21 cellular contexts compared by ENCODE assay signal in genomic region chr4:110869114-110869513, GRCh38.
DNase-seq lines count a peak whose midpoint lies in the region; ATAC-seq and TF ChIP-seq lines count a peak whose summit lies in the region.
"Had no signal": no experiment of that assay in that cellular context is flagged by ENCODE, and none has a peak within 500 bp of the region (broad histone marks: within the 10 kb centered on the region; RNA-seq: fewer than 3 reads in every experiment).

No MANE protein-coding gene starts in this region.

- H4K91ac ChIP-seq in trophoblast cell (ENCODE audit: low read depth, low read length) = no peak overlapping the region

- H3K4me2 ChIP-seq in trophoblast cell (ENCODE audit: low read length) = no peak overlapping the region
- H3K4me2 ChIP-seq: neural progenitor cell had no signal

- no peak overlapping the region for H2AK5ac ChIP-seq in trophoblast cell (ENCODE audit: low read length)

- H3K4ac ChIP-seq in trophoblast cell (ENCODE audit: low read depth, low read length) = no peak overlapping the region

- H3K27ac ChIP-seq in trophoblast cell (ENCODE audit: low read depth, low read length) = no peak overlapping the region
- no peak overlapping the region for H3K27ac ChIP-seq in esophagus squamous epithelium
- H3K27ac ChIP-seq: epithelial cell of prostate, neural progenitor cell, upper lobe of left lung had no signal

- no peak for ATAC-seq in GM21576 (IDR thresholded peaks at IDR 0.05; ENCODE audit: unreplicated experiment)

- H3K9me3 Mint-ChIP-seq in progenitor cell of endocrine pancreas (ENCODE audit: low read depth) = no peaks in the 10 kb centered on the region
- H3K9me3 Mint-ChIP-seq: IgD-negative memory B cell; neural progenitor cell; T-helper 2 cell treated with Interferon-gamma antibody and Interleukin-4, amounts not matched to agents 5 μg/mL and 100 μg/mL, for 36 hours had no signal

- H3K79me1 ChIP-seq in trophoblast cell (ENCODE audit: low read length) = no peaks in the 10 kb centered on the region

- H3K36me3 ChIP-seq in trophoblast cell (ENCODE audit: control insufficient read depth in 1 of 2, insufficient read depth in 2 of 2, low read length in 2 of 2) = no peaks in the 10 kb centered on the region
- H3K36me3 ChIP-seq in esophagus squamous epithelium = no peaks in the 10 kb centered on the region
- H3K36me3 ChIP-seq: neural progenitor cell, upper lobe of left lung had no signal

- H3K27me3 ChIP-seq in trophoblast cell (ENCODE audit: insufficient read depth, low read length) (no peaks in the 10 kb centered on the region), esophagus squamous epithelium (no peaks in the 10 kb centered on the region)
- H3K27me3 ChIP-seq: body of pancreas, neural progenitor cell, upper lobe of left lung had no signal

- H3K4me3 ChIP-seq in trophoblast cell (ENCODE audit: low read depth, low read length) (no peak overlapping the region), esophagus squamous epithelium (no peak overlapping the region)
- H3K4me3 ChIP-seq: body of pancreas, neural progenitor cell, upper lobe of left lung had no signal

- no peaks in the 10 kb centered on the region for H3K27me3 Mint-ChIP-seq in progenitor cell of endocrine pancreas
- H3K27me3 Mint-ChIP-seq: IgD-negative memory B cell had no signal

- no peak overlapping the region for H4K12ac ChIP-seq in trophoblast cell (ENCODE audit: low read depth, low read length)

- no peak overlapping the region for H3K18ac ChIP-seq in trophoblast cell (ENCODE audit: low read length)

- H4K8ac ChIP-seq in trophoblast cell (ENCODE audit: low read depth, low read length) = no peak overlapping the region

- no CpG with 5 or more reads among the region's 2 CpGs for WGBS in trophoblast cell (ENCODE audit: extremely low coverage, insufficient coverage, insufficient read length)
- 12 to 38% methylated on average over 2 of the region's 2 CpGs for WGBS in esophagus squamous epithelium, 2 donors

- DNase-seq in A172 (ENCODE audit: low spot score) = peak; percentile 19
- peak; percentile 64 for DNase-seq in GM04504 (ENCODE audit: low read depth)
- DNase-seq in amniotic epithelial cell (ENCODE audit: low read depth) = peak; percentile 78
- peak; percentile 17 for DNase-seq in glomerular visceral epithelial cell (ENCODE audit: extremely low spot score)
- DNase-seq in trophoblast cell = no peak
- no peak for DNase-seq in esophagus squamous epithelium (lab: John Stamatoyannopoulos, UW)
- DNase-seq in progenitor cell of endocrine pancreas (ENCODE audit: low spot score, unreplicated experiment) = no peak
- DNase-seq: activated CD4-positive, alpha-beta T cell treated with anti-CD3 and anti-CD28 coated beads for 1 hour; activated gamma-delta T cell treated with Interleukin-2 at 50 U/mL for 16 hours; body of pancreas; cortex of kidney; kidney; NCI-H1930; retina; stimulated activated naive CD4-positive, alpha-beta T cell treated with Interleukin-2 at 50 U/mL for 16 hours; upper lobe of left lung had no signal

- no peak overlapping the region for H3K23ac ChIP-seq in trophoblast cell (ENCODE audit: low read length)

- H2BK5ac ChIP-seq in trophoblast cell (ENCODE audit: low read depth, low read length, poor library complexity) = no peak overlapping the region

- no peak for TF ChIP-seq POLR2A in esophagus squamous epithelium (IDR thresholded peaks at IDR 0.05)

- no peak for TF ChIP-seq CTCF in esophagus squamous epithelium (IDR thresholded peaks at IDR 0.05)
- TF ChIP-seq CTCF in progenitor cell of endocrine pancreas (IDR thresholded peaks at IDR 0.05; ENCODE audit: unreplicated experiment) = no peak

- no peak overlapping the region for H2BK120ac ChIP-seq in trophoblast cell (ENCODE audit: insufficient read depth, low read length, poor library complexity)

- H3K79me2 ChIP-seq in trophoblast cell (ENCODE audit: control insufficient read depth, insufficient read depth, low read length, poor library complexity) = no peaks in the 10 kb centered on the region

- no peaks in the 10 kb centered on the region for H3K36me3 Mint-ChIP-seq in progenitor cell of endocrine pancreas (ENCODE audit: insufficient read depth)
- H3K36me3 Mint-ChIP-seq: IgD-negative memory B cell, neural progenitor cell had no signal

- no peak overlapping the region for H3K27ac Mint-ChIP-seq in progenitor cell of endocrine pancreas
- H3K27ac Mint-ChIP-seq: IgD-negative memory B cell; neural progenitor cell; T-helper 2 cell treated with Interferon-gamma antibody and Interleukin-4, amounts not matched to agents 5 μg/mL and 100 μg/mL, for 36 hours had no signal

- H3K14ac ChIP-seq in trophoblast cell (ENCODE audit: low read length) = no peak overlapping the region

- H3K9me3 ChIP-seq in trophoblast cell (ENCODE audit: insufficient read depth, low read depth, low read length) = no peaks in the 10 kb centered on the region
- no peaks in the 10 kb centered on the region for H3K9me3 ChIP-seq in esophagus squamous epithelium
- H3K9me3 ChIP-seq: body of pancreas, upper lobe of left lung had no signal

- H2BK12ac ChIP-seq in trophoblast cell (ENCODE audit: low read length) = no peak overlapping the region

- no peak overlapping the region for H2AFZ ChIP-seq in trophoblast cell (ENCODE audit: insufficient read depth, low read length, poor library complexity)
- H2AFZ ChIP-seq: neural progenitor cell had no signal

- intact Hi-C loops in esophagus squamous epithelium (cut with DNase I) = no loop called here

- H3K9ac ChIP-seq in trophoblast cell (ENCODE audit: low read length) = no peak overlapping the region
- H3K9ac ChIP-seq: neural progenitor cell had no signal

- H3K4me1 Mint-ChIP-seq in progenitor cell of endocrine pancreas (ENCODE audit: low read depth) = no peaks in the 10 kb centered on the region
- H3K4me1 Mint-ChIP-seq: neural progenitor cell had no signal

- no peak overlapping the region for H3K4me3 Mint-ChIP-seq in progenitor cell of endocrine pancreas (ENCODE audit: low read depth)
- H3K4me3 Mint-ChIP-seq: neural progenitor cell; T-helper 2 cell treated with Interferon-gamma antibody and Interleukin-4, amounts not matched to agents 5 μg/mL and 100 μg/mL, for 36 hours had no signal

- H3K4me1 ChIP-seq in trophoblast cell (ENCODE audit: control insufficient read depth in 1 of 2, insufficient read depth in 2 of 2, low read length in 2 of 2) (no peaks in the 10 kb centered on the region), esophagus squamous epithelium (peaks cover 0 to 24% (median 7%) of the 10 kb centered on the region in 3 donors)
- H3K4me1 ChIP-seq: body of pancreas, neural progenitor cell, upper lobe of left lung had no signal

Comparison
In these comparisons a context has a peak if more than half of its experiments do, and no peak if none do; other contexts are left out.
1. DNase-seq: peak in A172 (single experiment), GM04504 (single experiment), amniotic epithelial cell (single experiment) and glomerular visceral epithelial cell (single experiment); none in trophoblast cell (0 of 2), esophagus squamous epithelium (single experiment) and progenitor cell of endocrine pancreas (single experiment).